ENCODE assay signal across 27 cellular contexts in genomic region chr6:165905744-165906143, GRCh38.
"Had no signal": no experiment of that assay in that cellular context is flagged by ENCODE, and none has a peak within 500 bp of the region (broad histone marks: within the 10 kb centered on the region; RNA-seq: fewer than 3 reads in every experiment).

No MANE protein-coding gene starts in this region.

- H3K4me1 ChIP-seq: stomach, suprapubic skin, testis, tibial artery, tibial nerve, transverse colon, upper lobe of left lung, upper lobe of right lung, uterus, vagina had no signal

- DNase-seq: stimulated activated CD4-positive, alpha-beta T cell treated with anti-CD3 and anti-CD28 coated beads, Interleukin-2, amount 100 ng/mL, for 48 hours; stimulated activated CD4-positive, alpha-beta T cell treated with anti-CD3 and anti-CD28 coated beads, Interleukin-4, amount 100 ng/mL, for 1 hour; stimulated activated CD4-positive, alpha-beta T cell treated with anti-CD3 and anti-CD28 coated beads, Interleukin-4, amount 100 ng/mL, for 24 hours; stimulated activated CD4-positive, alpha-beta T cell treated with anti-CD3 and anti-CD28 coated beads, Interleukin-4, amount 100 ng/mL, for 4 hours; stimulated activated CD8-positive, alpha-beta memory T cell treated with anti-CD3 and anti-CD28 coated beads, Interleukin-4, amount 100 ng/mL, for 48 hours; stimulated activated naive B cell treated with anti-CD40 and anti-IgM and Interleukin-4, amounts not matched to agents 10 μg/mL and 1 μg/mL and 100 μg/mL, for 72 hours; stimulated activated naive CD4-positive, alpha-beta T cell; stimulated activated naive CD4-positive, alpha-beta T cell treated with Interleukin-2 at 50 U/mL for 16 hours; stimulated activated naive CD8-positive, alpha-beta T cell treated with anti-CD3 and anti-CD28 coated beads, Interleukin-15, amount 100 ng/mL, for 72 hours; stimulated activated naive CD8-positive, alpha-beta T cell treated with anti-CD3 and anti-CD28 coated beads, Interleukin-15, Interleukin-2, amounts not matched to agents 100 U/mL and 50 U/mL, for 24 hours; stomach; substantia nigra; testis; thyroid gland; tibial artery; transverse colon; trophoblast cell; upper lobe of left lung; upper lobe of right lung; uterus had no signal

- FAIRE-seq: urothelium cell line had no signal

- H3K27me3 ChIP-seq: stomach, suprapubic skin, testis, thyroid gland, tibial artery, tibial nerve, transverse colon, upper lobe of left lung, upper lobe of right lung, uterus, vagina had no signal

- H3K9me3 ChIP-seq: stomach, suprapubic skin, testis, thoracic aorta, thyroid gland, tibial artery, tibial nerve, transverse colon, upper lobe of left lung, upper lobe of right lung, uterus, vagina had no signal

- H3K27ac ChIP-seq: stomach, suprapubic skin, testis, thoracic aorta, thyroid gland, tibial artery, tibial nerve, transverse colon, upper lobe of left lung, upper lobe of right lung, uterus, vagina had no signal

- ATAC-seq: stimulated activated effector memory CD8-positive, alpha-beta T cell treated with anti-CD3 and anti-CD28 coated beads, Interleukin-12 subunit alpha, Interleukin-12 subunit beta, amount 100 ng/mL, for 72 hours; stimulated activated memory B cell treated with anti-CD40 and anti-IgM and Interleukin-4, amounts not matched to agents 10 μg/mL and 1 μg/mL and 100 μg/mL, for 72 hours; stimulated activated naive B cell treated with anti-CD40 and anti-IgM and Interleukin-4, amounts not matched to agents 10 μg/mL and 1 μg/mL and 100 μg/mL, for 72 hours; stimulated activated naive CD8-positive, alpha-beta T cell treated with anti-CD3 and anti-CD28 coated beads, Interleukin-15, amount 100 ng/mL, for 72 hours; stimulated activated naive CD8-positive, alpha-beta T cell treated with anti-CD3 and anti-CD28 coated beads, Interleukin-15, Interleukin-2, amounts not matched to agents 100 U/mL and 50 U/mL, for 24 hours; upper lobe of right lung had no signal

- H3K4me3 ChIP-seq: stomach, suprapubic skin, testis, thoracic aorta, thyroid gland, tibial artery, tibial nerve, transverse colon, upper lobe of left lung, upper lobe of right lung, uterus, vagina had no signal

- H3K36me3 ChIP-seq: stomach, suprapubic skin, thoracic aorta, thyroid gland, tibial artery, tibial nerve, transverse colon, upper lobe of left lung, upper lobe of right lung, uterus, vagina had no signal
